In genomic region chr18:670456-670996, GRCh38 we compare ENCODE assay signal across 32 cellular contexts. TPM values are rescaled to one million over a fixed set of nuclear protein-coding genes. Genes with fewer than 3 reads are reported as not detected.
DNase-seq lines count a peak whose midpoint lies in the region; ATAC-seq, FAIRE-seq and TF ChIP-seq lines count a peak whose summit lies in the region.
"Had no signal": no experiment of that assay in that cellular context is flagged by ENCODE, and none has a peak within 500 bp of the region (broad histone marks: within the 10 kb centered on the region; RNA-seq: fewer than 3 reads in every experiment).

No MANE protein-coding gene starts in this region.

- H3K4me1 ChIP-seq in GM23338 (ENCODE audit: insufficient read depth) (no peaks in the 10 kb centered on the region), upper lobe of right lung (no peaks in the 10 kb centered on the region)
- H3K4me1 ChIP-seq: BLaER1, parathyroid adenoma, vagina had no signal

- no peak overlapping the region for H3K4me3 ChIP-seq in GM23338
- no peak overlapping the region for H3K4me3 ChIP-seq in bronchial epithelial cell (ENCODE audit: low read depth, low read length)
- H3K4me3 ChIP-seq in upper lobe of right lung: no peak overlapping the region
- H3K4me3 ChIP-seq: BLaER1, cardiac muscle cell, smooth muscle cell, thoracic aorta, vagina had no signal

- FAIRE-seq in bronchial epithelial cell (lab: Jason Lieb, UNC) (peak; percentile 32), GM12892 (lab: Jason Lieb, UNC) (no peak)
- FAIRE-seq: colon had no signal

- H3K27me3 Mint-ChIP-seq in activated naive CD4-positive, alpha-beta T cell treated with anti-CD3 and anti-CD28 coated beads, Interleukin-2, amount 10 ng/mL, durations not matched to agents 7 days and 5 days: no peaks in the 10 kb centered on the region
- H3K27me3 Mint-ChIP-seq in activated naive CD4-positive, alpha-beta T cell treated with anti-CD3 and anti-CD28 coated beads for 36 hours (ENCODE audit: low read depth): no peaks in the 10 kb centered on the region
- H3K27me3 Mint-ChIP-seq in GM23338 (ENCODE audit: insufficient read depth, low read depth, poor library complexity): peaks cover 7% of the 10 kb centered on the region
- H3K27me3 Mint-ChIP-seq: activated naive CD8-positive, alpha-beta T cell had no signal

- H3K9me2 ChIP-seq in GM23338 (ENCODE audit: insufficient read depth): peaks cover 4% of the 10 kb centered on the region; the same call in 1 of the 2 replicates
- H3K9me2 ChIP-seq: SK-N-SH had no signal

- no peaks in the 10 kb centered on the region for H3K9me3 Mint-ChIP-seq in activated naive CD4-positive, alpha-beta T cell treated with anti-CD3 and anti-CD28 coated beads, Interleukin-2, amount 10 ng/mL, durations not matched to agents 7 days and 5 days
- H3K9me3 Mint-ChIP-seq in activated naive CD4-positive, alpha-beta T cell treated with anti-CD3 and anti-CD28 coated beads for 36 hours: peaks cover 10% of the 10 kb centered on the region
- peaks cover 11% of the 10 kb centered on the region; the same call in 2 of the 3 replicates for H3K9me3 Mint-ChIP-seq in GM23338

- intact Hi-C loops in activated naive CD4-positive, alpha-beta T cell treated with anti-CD3 and anti-CD28 coated beads for 36 hours (cut with micrococcal nuclease): no loop called here
- intact Hi-C loops in upper lobe of right lung (cut with DNase I): no loop called here

- no peak overlapping the region for H3K4me2 ChIP-seq in GM23338
- H3K4me2 ChIP-seq: BLaER1, SK-N-SH, smooth muscle cell had no signal

- H3K27ac ChIP-seq in GM23338 (ENCODE audit: low read depth): no peak overlapping the region
- H3K27ac ChIP-seq in upper lobe of right lung: no peak overlapping the region
- H3K27ac ChIP-seq: BLaER1, cardiac muscle cell, parathyroid adenoma, thoracic aorta, vagina had no signal

- peaks cover 12% of the 10 kb centered on the region for H4K20me1 ChIP-seq in GM23338 (replicated peaks; ENCODE audit: insufficient read depth)

- H3K36me3 Mint-ChIP-seq in activated naive CD4-positive, alpha-beta T cell treated with anti-CD3 and anti-CD28 coated beads, Interleukin-2, amount 10 ng/mL, durations not matched to agents 7 days and 5 days: peaks cover 68% of the 10 kb centered on the region
- H3K36me3 Mint-ChIP-seq in activated naive CD4-positive, alpha-beta T cell treated with anti-CD3 and anti-CD28 coated beads for 36 hours (ENCODE audit: low read depth): peaks cover 64% of the 10 kb centered on the region
- H3K36me3 Mint-ChIP-seq in GM23338 (ENCODE audit: low read depth): peaks cover 87% of the 10 kb centered on the region

- DNase-seq in activated naive CD4-positive, alpha-beta T cell treated with anti-CD3 and anti-CD28 coated beads, Interleukin-2, amount 10 ng/mL, durations not matched to agents 7 days and 5 days: no peak
- DNase-seq in activated naive CD4-positive, alpha-beta T cell treated with anti-CD3 and anti-CD28 coated beads for 36 hours: no peak
- DNase-seq in GM23338 (ENCODE audit: low spot score): no peak
- DNase-seq in bronchial epithelial cell (ENCODE audit: low read depth): no peak
- no peak for DNase-seq in upper lobe of right lung
- DNase-seq in HUDEP-2 (lab: John Stamatoyannopoulos, UW; ENCODE audit: unreplicated experiment in 76 of 76): no peak
- DNase-seq in GM12892 (ENCODE audit: insufficient read length): no peak
- DNase-seq: aorta; DMS153; effector CD8-positive, alpha-beta T cell; erythroblast; Kasumi-1; left colon; NCI-H1417; NCI-H2081; NCI-H2227 treated with DMSO at 0.1 percent for 48 hours; NCI-H526; NK-92 treated with Interleukin-12 subunit alpha and Interleukin-12 subunit beta, amount 100 ng/mL, for 24 hours; PC-3; right cardiac atrium; SK-N-SH; stimulated activated naive CD8-positive, alpha-beta T cell treated with anti-CD3 and anti-CD28 coated beads, Interleukin-15, Interleukin-2, amounts not matched to agents 100 U/mL and 50 U/mL, for 24 hours had no signal

- no peak overlapping the region for H3K4me3 Mint-ChIP-seq in activated naive CD4-positive, alpha-beta T cell treated with anti-CD3 and anti-CD28 coated beads, Interleukin-2, amount 10 ng/mL, durations not matched to agents 7 days and 5 days
- H3K4me3 Mint-ChIP-seq in activated naive CD4-positive, alpha-beta T cell treated with anti-CD3 and anti-CD28 coated beads for 36 hours: no peak overlapping the region
- H3K4me3 Mint-ChIP-seq in GM23338: no peak overlapping the region; the same call in 2 of the 3 replicates
- H3K4me3 Mint-ChIP-seq: activated naive CD8-positive, alpha-beta T cell had no signal

- H3F3A ChIP-seq in GM23338 (replicated peaks; ENCODE audit: low read depth): peaks cover 7% of the 10 kb centered on the region; the same call in 1 of the 2 replicates

- H3K79me2 ChIP-seq in GM23338 (replicated peaks; ENCODE audit: insufficient read depth): peaks cover 14% of the 10 kb centered on the region
- H3K79me2 ChIP-seq: parathyroid adenoma had no signal

- no peak for ATAC-seq in GM23338
- ATAC-seq in upper lobe of right lung: peak; percentile 22
- ATAC-seq: HCT116; left colon; PC-3; right cardiac atrium; Right ventricle myocardium inferior; stimulated activated naive CD8-positive, alpha-beta T cell treated with anti-CD3 and anti-CD28 coated beads, Interleukin-15, Interleukin-2, amounts not matched to agents 100 U/mL and 50 U/mL, for 24 hours had no signal

- H3K36me3 ChIP-seq in GM23338 (ENCODE audit: insufficient read depth): peaks cover 54% of the 10 kb centered on the region
- peaks cover 11% of the 10 kb centered on the region for H3K36me3 ChIP-seq in bronchial epithelial cell (ENCODE audit: control insufficient read depth, insufficient read depth, low read length)
- H3K36me3 ChIP-seq in upper lobe of right lung: peaks cover 56% of the 10 kb centered on the region

- H3K27ac Mint-ChIP-seq in activated naive CD4-positive, alpha-beta T cell treated with anti-CD3 and anti-CD28 coated beads, Interleukin-2, amount 10 ng/mL, durations not matched to agents 7 days and 5 days: peak overlapping the region; percentile 53
- H3K27ac Mint-ChIP-seq in activated naive CD4-positive, alpha-beta T cell treated with anti-CD3 and anti-CD28 coated beads for 36 hours: no peak overlapping the region
- peak overlapping the region; percentile 26; the same call in 1 of the 2 replicates for H3K27ac Mint-ChIP-seq in GM23338

- no peak for TF ChIP-seq CTCF in GM23338 (conservative IDR thresholded peaks at IDR 0.05; ENCODE audit: low read depth in 2 of 2)
- TF ChIP-seq CTCF in bronchial epithelial cell (IDR thresholded peaks at IDR 0.05; ENCODE audit: insufficient read depth, low read length, severe bottlenecking): no peak
- TF ChIP-seq CTCF in upper lobe of right lung (IDR thresholded peaks at IDR 0.05): no peak

- H2AFZ ChIP-seq in GM23338: no peak overlapping the region
- H2AFZ ChIP-seq: parathyroid adenoma had no signal

- H3K4me1 Mint-ChIP-seq in activated naive CD4-positive, alpha-beta T cell treated with anti-CD3 and anti-CD28 coated beads, Interleukin-2, amount 10 ng/mL, durations not matched to agents 7 days and 5 days: peaks cover 24% of the 10 kb centered on the region
- peaks cover 2% of the 10 kb centered on the region for H3K4me1 Mint-ChIP-seq in activated naive CD4-positive, alpha-beta T cell treated with anti-CD3 and anti-CD28 coated beads for 36 hours (ENCODE audit: low read depth)
- H3K4me1 Mint-ChIP-seq in GM23338: peaks cover 2% of the 10 kb centered on the region; the same call in 2 of the 3 replicates

- CTCF ChIA-PET in activated naive CD4-positive, alpha-beta T cell treated with anti-CD3 and anti-CD28 coated beads, Interleukin-2, amount 10 ng/mL, durations not matched to agents 7 days and 5 days (lab: Charles Lee): interaction anchor here (0.9 to 1.1 kb wide), 3 partner anchors 13 to 45 kb away, joined by 3 to 8 read pairs (median 3); partner anchors contain the start of gene TYMS
- CTCF ChIA-PET in activated naive CD4-positive, alpha-beta T cell treated with anti-CD3 and anti-CD28 coated beads for 36 hours (lab: Charles Lee): interaction anchor here (0.9 to 2.2 kb wide), 2 partner anchors 12 to 46 kb away, joined by 3 to 7 read pairs; no protein-coding TSS in a partner anchor

- H3K27me3 ChIP-seq in GM23338 (ENCODE audit: insufficient read depth) (no peaks in the 10 kb centered on the region), bronchial epithelial cell (ENCODE audit: control insufficient read depth, insufficient read depth, low read length) (no peaks in the 10 kb centered on the region), upper lobe of right lung (no peaks in the 10 kb centered on the region)
- H3K27me3 ChIP-seq: BLaER1, cardiac muscle cell, vagina had no signal

- no peak for TF ChIP-seq POLR2A in GM12892 (IDR thresholded peaks at IDR 0.05; ENCODE audit: low read depth, low read length)

- H3K9me3 ChIP-seq in upper lobe of right lung: no peaks in the 10 kb centered on the region
- H3K9me3 ChIP-seq: BLaER1, SK-N-SH, thoracic aorta, vagina had no signal

TF ChIP-seq in GM23338, 12 proteins besides CTCF, POLR2A, EP300 and RAD21 (continues in another document):
- TF ChIP-seq STAT1 (IDR thresholded peaks at IDR 0.05; ENCODE audit: unreplicated experiment): no peak

RNA-seq across cellular contexts. Expression of gene TYMS, which starts 13.1 kb away (rescaled TPM):
- total RNA-seq in activated naive CD4-positive, alpha-beta T cell treated with anti-CD3 and anti-CD28 coated beads for 36 hours: 100 to 1,000 TPM; 315 to 325 TPM
- 52.9 and 60.5 TPM in 2 replicates for total RNA-seq in GM23338 (2014; rRNA removed; shearing (Covaris generic))
- 62.9 and 72.3 TPM in 2 replicates for polyA plus RNA-seq in GM23338 (2016; fragmentation: Nextera tagmentation; extraction: Ambion mirVana)
- total RNA-seq in bronchial epithelial cell: 3.1 and 5.5 TPM in 2 replicates
- total RNA-seq in upper lobe of right lung: 4.6 TPM
- polyA plus RNA-seq in GM12892 (2012; ENCODE audit: missing spikeins): 274 TPM

RNA-seq across cellular contexts. Expression of gene ENOSF1, which starts 41.9 kb away (rescaled TPM):
- total RNA-seq in activated naive CD4-positive, alpha-beta T cell treated with anti-CD3 and anti-CD28 coated beads for 36 hours: 10 to 100 TPM; 61.3 to 66.1 TPM
- 20.5 and 36.4 TPM in 2 replicates for total RNA-seq in GM23338 (2014; rRNA removed; shearing (Covaris generic))
- polyA plus RNA-seq in GM23338 (2016; fragmentation: Nextera tagmentation; extraction: Ambion mirVana): 30.1 and 32.0 TPM in 2 replicates
- total RNA-seq in bronchial epithelial cell (25.5 and 39.3 TPM in 2 replicates), upper lobe of right lung (96.2 TPM)
- 55.5 TPM for polyA plus RNA-seq in GM12892 (2012; ENCODE audit: missing spikeins)
